ENCODE assay signal across 18 cellular contexts in genomic region chr16:15701367-15701766, GRCh38. TPM values are rescaled to one million over a fixed set of nuclear protein-coding genes. Genes with fewer than 3 reads are reported as not detected.
DNase-seq lines count a peak whose midpoint lies in the region; ATAC-seq, FAIRE-seq and TF ChIP-seq lines count a peak whose summit lies in the region.
"Had no signal": no experiment of that assay in that cellular context is flagged by ENCODE, and none has a peak within 500 bp of the region (broad histone marks: within the 10 kb centered on the region; RNA-seq: fewer than 3 reads in every experiment).

No MANE protein-coding gene starts in this region.

- H3K36me3 Mint-ChIP-seq in MCF 10A (ENCODE audit: insufficient read depth, unreplicated experiment): peaks cover 83% of the 10 kb centered on the region
- peaks cover 28% of the 10 kb centered on the region for H3K36me3 Mint-ChIP-seq in activated CD8-positive, alpha-beta T cell treated with anti-CD3 and anti-CD28 coated beads for 36 hours (ENCODE audit: low read depth)

- BruUV-seq in MCF 10A (replicated peaks; lab: Mats Ljungman, UMichigan) (TSS peak; percentile 63), K562 (replicated peaks; lab: Mats Ljungman, UMichigan) (TSS peak; percentile 21)

- TF ChIP-seq CTCF in MCF 10A (IDR thresholded peaks at IDR 0.05; ENCODE audit: unreplicated experiment) (no peak), breast epithelium (IDR thresholded peaks at IDR 0.05) (no peak), K562 (IDR thresholded peaks at IDR 0.05 in 2 of 3, conservative IDR thresholded peaks at IDR 0.05 in 1 of 3; ENCODE audit: insufficient read depth in 2 of 3, low read depth in 1 of 3, low read length in 3 of 3) (no peak), gastroesophageal sphincter (IDR thresholded peaks at IDR 0.05) (no peak), uterus (IDR thresholded peaks at IDR 0.05) (no peak)
- TF ChIP-seq CTCF in activated CD8-positive, alpha-beta T cell treated with anti-CD3 and anti-CD28 coated beads for 36 hours (IDR thresholded peaks at IDR 0.05): no peak

- in situ Hi-C loops in K562 (cut with MboI): loop anchor here (10.0 kb wide), 1 partner anchor 277 kb away; no protein-coding TSS in a partner anchor

- H3K4me2 ChIP-seq in K562 (ENCODE audit: insufficient read depth, low read length): no peak overlapping the region

- H3K9me1 ChIP-seq in K562 (ENCODE audit: control insufficient read depth, insufficient read depth, low read length): no peaks in the 10 kb centered on the region

- H3K27me3 ChIP-seq in breast epithelium: no peaks in the 10 kb centered on the region
- no peaks in the 10 kb centered on the region for H3K27me3 ChIP-seq in K562 (ENCODE audit: control insufficient read depth in 2 of 2, insufficient read depth in 2 of 2, low read length in 2 of 2)
- H3K27me3 ChIP-seq in gastroesophageal sphincter: no peaks in the 10 kb centered on the region
- no peaks in the 10 kb centered on the region for H3K27me3 ChIP-seq in uterus
- H3K27me3 ChIP-seq: MG63 had no signal

- no peaks in the 10 kb centered on the region for H3K27me3 Mint-ChIP-seq in MCF 10A (ENCODE audit: insufficient read depth, unreplicated experiment)
- H3K27me3 Mint-ChIP-seq in activated CD8-positive, alpha-beta T cell treated with anti-CD3 and anti-CD28 coated beads for 36 hours: no peaks in the 10 kb centered on the region

- H3K36me3 ChIP-seq in breast epithelium (no peaks in the 10 kb centered on the region), K562 (ENCODE audit: control insufficient read depth, insufficient read depth, low read length) (peaks cover 62% of the 10 kb centered on the region; the same call in 2 of the 3 replicates), gastroesophageal sphincter (peaks cover 0 to 87% of the 10 kb centered on the region in 2 donors), uterus (no peaks in the 10 kb centered on the region)

- ATAC-seq in K562: no peak
- ATAC-seq in gastroesophageal sphincter: no peak
- no peak for ATAC-seq in activated CD8-positive, alpha-beta T cell treated with anti-CD3 and anti-CD28 coated beads for 36 hours

- no peak overlapping the region for H3K4me3 Mint-ChIP-seq in MCF 10A (ENCODE audit: unreplicated experiment)
- no peak overlapping the region for H3K4me3 Mint-ChIP-seq in activated CD8-positive, alpha-beta T cell treated with anti-CD3 and anti-CD28 coated beads for 36 hours
- H3K4me3 Mint-ChIP-seq: CD14-positive monocyte had no signal

- H3K27ac ChIP-seq in breast epithelium (no peak overlapping the region), K562 (ENCODE audit: extremely low read depth, low read depth, low read length) (no peak overlapping the region), gastroesophageal sphincter (peak overlapping the region in 3 of 4 donors; percentile 71 to 77 (median 74)), uterus (peak overlapping the region; percentile 46 to 75)

- H3K4me3 ChIP-seq in breast epithelium (no peak overlapping the region), K562 (no peak overlapping the region), gastroesophageal sphincter (no peak overlapping the region), uterus (no peak overlapping the region)
- H3K4me3 ChIP-seq: MG63 had no signal

- H4K20me1 ChIP-seq in K562 (replicated peaks; ENCODE audit: control insufficient read depth, insufficient read depth, low read length): no peaks in the 10 kb centered on the region

- H3K9ac ChIP-seq in K562 (ENCODE audit: insufficient read depth in 1 of 2, low read depth in 2 of 2, low read length in 2 of 2): no peak overlapping the region

- H3K79me2 ChIP-seq in K562 (ENCODE audit: control insufficient read depth, insufficient read depth, low read length): no peaks in the 10 kb centered on the region

- POLR2A ChIA-PET in MCF 10A (lab: Yijun Ruan, JAX) (interaction anchor here (1.1 kb wide), 1 partner anchor 19 kb away, joined by 3 read pairs; no protein-coding TSS in a partner anchor), K562 (lab: Yijun Ruan, JAX) (interaction anchor here (1.3 kb wide), 1 partner anchor 41 kb away, joined by 5 read pairs; no protein-coding TSS in a partner anchor)
- POLR2A ChIA-PET in activated CD8-positive, alpha-beta T cell treated with anti-CD3 and anti-CD28 coated beads for 36 hours (lab: Charles Lee): interaction anchor here (1.1 kb wide), 1 partner anchor 10 kb away, joined by 3 read pairs; no protein-coding TSS in a partner anchor

- H3K4me1 ChIP-seq in breast epithelium: no peaks in the 10 kb centered on the region
- no peaks in the 10 kb centered on the region for H3K4me1 ChIP-seq in K562 (replicated peaks in 1 of 2; ENCODE audit: control insufficient read depth in 2 of 2, insufficient read depth in 2 of 2, low read length in 2 of 2)
- peaks cover 0 to 15% (median 0%) of the 10 kb centered on the region in 3 donors for H3K4me1 ChIP-seq in gastroesophageal sphincter
- H3K4me1 ChIP-seq in uterus: no peaks in the 10 kb centered on the region

- FAIRE-seq in K562 (lab: Jason Lieb, UNC): no peak

- no peak for TF ChIP-seq POLR2A in breast epithelium (IDR thresholded peaks at IDR 0.05)
- no peak for TF ChIP-seq POLR2A in K562 (conservative IDR thresholded peaks at IDR 0.05)
- TF ChIP-seq POLR2A in gastroesophageal sphincter (IDR thresholded peaks at IDR 0.05): no peak
- TF ChIP-seq POLR2A in uterus (IDR thresholded peaks at IDR 0.05): no peak

- H3K4me1 Mint-ChIP-seq in MCF 10A (ENCODE audit: insufficient read depth, unreplicated experiment): no peaks in the 10 kb centered on the region
- H3K4me1 Mint-ChIP-seq in activated CD8-positive, alpha-beta T cell treated with anti-CD3 and anti-CD28 coated beads for 36 hours (ENCODE audit: low read depth): peaks cover 15% of the 10 kb centered on the region

- no peak overlapping the region for H3K27ac Mint-ChIP-seq in MCF 10A (ENCODE audit: low read depth, unreplicated experiment)
- no peak overlapping the region for H3K27ac Mint-ChIP-seq in activated CD8-positive, alpha-beta T cell treated with anti-CD3 and anti-CD28 coated beads for 36 hours
- H3K27ac Mint-ChIP-seq: CD14-positive monocyte had no signal

- DNase-seq in MCF 10A (ENCODE audit: unreplicated experiment): no peak
- no peak for DNase-seq in breast epithelium (ENCODE audit: low spot score in 2 of 2)
- no peak for DNase-seq in K562 (ENCODE audit: extremely low read depth in 1 of 4, low spot score in 3 of 4)
- DNase-seq in uterus: no peak
- DNase-seq in activated CD8-positive, alpha-beta T cell treated with anti-CD3 and anti-CD28 coated beads for 36 hours: no peak
- no peak for DNase-seq in NCI-H82 (lab: John Stamatoyannopoulos, UW)
- DNase-seq in activated gamma-delta T cell (lab: John Stamatoyannopoulos, UW): no peak
- DNase-seq: DMS79, Kasumi-1, MG63, NCI-H1417 treated with DMSO at 0.1 percent for 48 hours, NCI-H187, NCI-H446, NCI-H526, RPMI8226, SHP77 treated with DMSO at 0.1 percent for 48 hours had no signal

- no peaks in the 10 kb centered on the region for H3K9me3 Mint-ChIP-seq in MCF 10A (ENCODE audit: unreplicated experiment)
- no peaks in the 10 kb centered on the region for H3K9me3 Mint-ChIP-seq in activated CD8-positive, alpha-beta T cell treated with anti-CD3 and anti-CD28 coated beads for 36 hours
- H3K9me3 Mint-ChIP-seq: CD14-positive monocyte had no signal

- no peak for TF ChIP-seq RAD21 in K562 (CRISPR knock-in tag; conservative IDR thresholded peaks at IDR 0.05 in 1 of 2, IDR thresholded peaks at IDR 0.05 in 1 of 2)

- no peaks in the 10 kb centered on the region for H3K9me3 ChIP-seq in breast epithelium
- no peaks in the 10 kb centered on the region for H3K9me3 ChIP-seq in K562 (replicated peaks; ENCODE audit: control insufficient read depth, insufficient read depth, low read depth, low read length)
- no peaks in the 10 kb centered on the region for H3K9me3 ChIP-seq in gastroesophageal sphincter
- no peaks in the 10 kb centered on the region for H3K9me3 ChIP-seq in uterus
- H3K9me3 ChIP-seq: MG63 had no signal

- WGBS in K562 (ENCODE audit: insufficient coverage, low coverage, missing lambda C conversion rate): 88% methylated on average over 6 of the region's 6 CpGs
- 18 to 57% methylated on average over 5 to 6 of the region's 6 CpGs for WGBS in gastroesophageal sphincter (ENCODE audit: low coverage in 1 of 2), 2 donors

- no peak for TF ChIP-seq EP300 in K562 (IDR thresholded peaks at IDR 0.05; ENCODE audit: low read length)
- no peak for TF ChIP-seq EP300 in gastroesophageal sphincter (IDR thresholded peaks at IDR 0.05)

- CTCF ChIA-PET in MCF 10A (lab: Yijun Ruan, JAX) (interaction anchor here (1.6 kb wide), 1 partner anchor 18 kb away, joined by 3 read pairs; no protein-coding TSS in a partner anchor), K562 (lab: Yijun Ruan, JAX; ENCODE audit: low intra/inter-chr PET ratio) (no interaction called here)
- CTCF ChIA-PET in activated CD8-positive, alpha-beta T cell treated with anti-CD3 and anti-CD28 coated beads for 36 hours (lab: Charles Lee): no interaction called here

- intact Hi-C loops in MCF 10A (cut with micrococcal nuclease): no loop called here
- intact Hi-C loops in breast epithelium (cut with DNase I; ENCODE audit: low total_unique reads): loop anchor here (2.0 kb wide), 1 partner anchor 25 kb away; no protein-coding TSS in a partner anchor
- intact Hi-C loops in K562 (cut with micrococcal nuclease): no loop called here
- intact Hi-C loops in uterus (cut with DNase I; ENCODE audit: low total_unique reads): no loop called here
- intact Hi-C loops in activated CD8-positive, alpha-beta T cell treated with anti-CD3 and anti-CD28 coated beads for 36 hours (cut with micrococcal nuclease): no loop called here

- no peak overlapping the region for H2AFZ ChIP-seq in K562 (ENCODE audit: low read depth, low read length)

RNA-seq across cellular contexts. Expression of gene NDE1, which starts 51.3 kb away (rescaled TPM):
- total RNA-seq in MCF 10A (2022): 121 and 162 TPM in 2 replicates
- total RNA-seq in breast epithelium: 10 to 100 TPM; 19.0 to 34.7 (median 34.1) TPM
- 97.1 and 106 TPM in 2 replicates for total RNA-seq in K562 (2011; cell fraction: chromatin; rRNA removed; ENCODE audit: low replicate concordance)
- total RNA-seq in K562 (2011; cell fraction: nucleolus; rRNA removed): 52.9 and 59.7 TPM in 2 replicates
- total RNA-seq in K562 (2011; cell fraction: nucleoplasm; rRNA removed): 67.1 and 73.9 TPM in 2 replicates
- 27.5 and 28.2 TPM in 2 replicates for total RNA-seq in K562 (2014; rRNA removed)
- total RNA-seq in K562 (2014; rRNA removed; fragmentation: Illumina TruSeq; extraction: Trizol): 34.7 and 43.9 TPM in 2 replicates
- total RNA-seq in K562 (2015; rRNA removed; fragmentation: Illumina TruSeq; extraction: Trizol): 29.0 and 30.0 TPM in 2 replicates
- total RNA-seq in K562 (2021): 48.2 and 59.9 TPM in 2 replicates
- 21.7 and 24.8 TPM in 2 replicates for polyA plus RNA-seq in K562 (2011; rRNA removed)
- 24.6 and 27.8 TPM in 2 replicates for polyA plus RNA-seq in K562 (2011; cell fraction: cytosol; rRNA removed)
- 18.8 and 22.8 TPM in 2 replicates for polyA plus RNA-seq in K562 (2011; cell fraction: nucleus; rRNA removed)
- 30.4 and 37.2 TPM in 2 replicates for polyA plus RNA-seq in K562 (2012)
- 39.2 and 40.4 TPM in 2 replicates for polyA plus RNA-seq in K562 (2014; fragmentation: Illumina TruSeq; extraction: Trizol)
- 1 to 10 TPM; 3.1 to 3.6 TPM for polyA plus RNA-seq in K562 (2014; fragmentation: Nextera tagmentation; extraction: Ambion mirVana)
- 31.0 and 32.2 TPM in 2 replicates for polyA plus RNA-seq in K562 (2014; rRNA removed)
- polyA minus RNA-seq in K562 (2011; rRNA and poly(A)+ RNA removed): 31.2 and 32.1 TPM in 2 replicates
- 27.2 and 29.6 TPM in 2 replicates for polyA minus RNA-seq in K562 (2011; cell fraction: cytosol; rRNA and poly(A)+ RNA removed)
- 15.2 and 21.0 TPM in 2 replicates for polyA minus RNA-seq in K562 (2011; cell fraction: nucleus; rRNA and poly(A)+ RNA removed)
- 100 to 1,000 TPM in 1 of 4 donors, 10 to 100 TPM in 3; 34.9 to 123 (median 62.3) TPM for total RNA-seq in gastroesophageal sphincter
- 10 to 100 TPM; 23.8 to 53.4 (median 39.2) TPM for total RNA-seq in uterus
- 100 to 1,000 TPM in 1 of 2 experiments, 10 to 100 TPM in 1; 97.6 to 103 TPM for total RNA-seq in activated CD8-positive, alpha-beta T cell treated with anti-CD3 and anti-CD28 coated beads for 36 hours

RNA-seq across cellular contexts. Expression of gene MARF1, which starts 58.4 kb away (rescaled TPM):
- total RNA-seq in MCF 10A (2022): 48.1 and 56.2 TPM in 2 replicates
- total RNA-seq in breast epithelium: 10 to 100 TPM; 42.9 to 49.3 (median 47.5) TPM
- 123 and 208 TPM in 2 replicates for total RNA-seq in K562 (2011; cell fraction: chromatin; rRNA removed; ENCODE audit: low replicate concordance)
- total RNA-seq in K562 (2011; cell fraction: nucleolus; rRNA removed): 39.4 and 39.6 TPM in 2 replicates
- 73.5 and 85.4 TPM in 2 replicates for total RNA-seq in K562 (2011; cell fraction: nucleoplasm; rRNA removed)
- total RNA-seq in K562 (2014; rRNA removed): 8.8 and 11.7 TPM in 2 replicates
- 8.6 and 12.4 TPM in 2 replicates for total RNA-seq in K562 (2014; rRNA removed; fragmentation: Illumina TruSeq; extraction: Trizol)
- total RNA-seq in K562 (2015; rRNA removed; fragmentation: Illumina TruSeq; extraction: Trizol): 8.8 and 9.1 TPM in 2 replicates
- total RNA-seq in K562 (2021): 29.9 and 33.2 TPM in 2 replicates
- 14.9 and 15.8 TPM in 2 replicates for polyA plus RNA-seq in K562 (2011; rRNA removed)
- 6.0 and 8.9 TPM in 2 replicates for polyA plus RNA-seq in K562 (2011; cell fraction: cytosol; rRNA removed)
- polyA plus RNA-seq in K562 (2011; cell fraction: nucleus; rRNA removed): 55.8 and 66.2 TPM in 2 replicates
- polyA plus RNA-seq in K562 (2012): 15.9 and 23.1 TPM in 2 replicates
- 20.0 and 20.4 TPM in 2 replicates for polyA plus RNA-seq in K562 (2014; fragmentation: Illumina TruSeq; extraction: Trizol)
- 1 to 10 TPM; 4.7 to 5.3 TPM for polyA plus RNA-seq in K562 (2014; fragmentation: Nextera tagmentation; extraction: Ambion mirVana)
- polyA plus RNA-seq in K562 (2014; rRNA removed): 10.5 and 13.5 TPM in 2 replicates
- polyA minus RNA-seq in K562 (2011; rRNA and poly(A)+ RNA removed): 27.3 and 31.8 TPM in 2 replicates
- polyA minus RNA-seq in K562 (2011; cell fraction: cytosol; rRNA and poly(A)+ RNA removed): 12.8 and 15.4 TPM in 2 replicates
- polyA minus RNA-seq in K562 (2011; cell fraction: nucleus; rRNA and poly(A)+ RNA removed): 24.4 and 39.8 TPM in 2 replicates
- total RNA-seq in gastroesophageal sphincter: 10 to 100 TPM; 38.2 to 67.7 (median 53.3) TPM
- 10 to 100 TPM; 21.0 to 91.9 (median 42.2) TPM for total RNA-seq in uterus
- total RNA-seq in activated CD8-positive, alpha-beta T cell treated with anti-CD3 and anti-CD28 coated beads for 36 hours: 10 to 100 TPM; 55.7 to 56.0 TPM

Comparison
In these comparisons a context has a peak if more than half of its experiments do, and no peak if none do; other contexts are left out.
1. H3K27ac ChIP-seq: peak in gastroesophageal sphincter (3 of 4) and uterus (2 of 2); none in breast epithelium (0 of 2) and K562 (single experiment).